In the genomic region with DNA sequence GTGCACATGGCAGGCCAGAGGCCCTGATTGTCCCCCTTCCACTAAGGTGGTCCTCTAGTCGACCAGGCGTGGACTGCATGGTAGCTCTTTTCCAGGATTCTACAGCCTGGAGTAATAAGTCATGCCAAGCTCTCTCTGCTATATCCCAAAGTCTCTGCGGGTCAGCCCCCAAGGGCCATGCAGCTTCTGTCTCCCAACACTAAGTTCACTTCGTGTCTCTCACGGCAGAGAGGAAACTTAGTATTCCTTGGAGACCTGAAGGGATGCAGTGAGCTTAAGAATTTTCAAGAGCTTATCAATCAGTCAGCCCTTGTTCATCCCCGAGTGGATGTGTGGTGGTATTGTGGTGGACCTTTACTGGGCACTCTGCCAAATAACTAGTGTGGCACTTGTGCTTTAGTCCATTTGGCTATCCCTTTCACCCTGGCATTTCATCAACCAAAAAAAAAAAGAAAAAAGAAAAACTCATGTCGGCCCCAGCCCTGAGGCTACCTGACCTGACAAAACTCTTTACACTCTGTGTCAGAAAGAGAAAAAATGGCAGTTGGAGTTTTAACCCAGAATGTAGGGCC, we compare ENCODE assay signal across 1 cellular context.
TF ChIP-seq lines count a peak whose summit lies in the region.
"Not testable (repeated sequence)": the region's sequence is repeated elsewhere in the genome, so short reads cannot be mapped to it uniquely, and the experiment has no call there.

No MANE protein-coding gene starts in this region.

TF ChIP-seq in HepG2, 621 proteins besides CTCF, POLR2A, EP300 and RAD21:
- TF ChIP-seq LCORL (IDR thresholded peaks at IDR 0.05) (0 out of 2 replicates have a peak, but pooled peaks have one; percentile 25), ZBTB7B (CRISPR knock-in tag; IDR thresholded peaks at IDR 0.05) (0 out of 2 replicates have a peak, but pooled peaks have one; percentile 24), SAP130 (CRISPR knock-in tag; IDR thresholded peaks at IDR 0.05; ENCODE audit: low read depth) (peak; percentile 13; the same call in 1 of the 2 replicates), PHF21A (CRISPR knock-in tag; IDR thresholded peaks at IDR 0.05) (peak; percentile 21; the same call in 1 of the 2 replicates)
- not testable (repeated sequence) for TF ChIP-seq LCORL (CRISPR knock-in tag; IDR thresholded peaks at IDR 0.05)
TF ChIP-seq in HepG2: peak in this region for 4; not testable (repeated sequence) for 617.
